ENCODE assay signal across 25 cellular contexts in genomic region chr7:46444266-46444665, GRCh38.
DNase-seq lines count a peak whose midpoint lies in the region; FAIRE-seq and TF ChIP-seq lines count a peak whose summit lies in the region.
"Had no signal": no experiment of that assay in that cellular context is flagged by ENCODE, and none has a peak within 500 bp of the region (broad histone marks: within the 10 kb centered on the region; RNA-seq: fewer than 3 reads in every experiment).

No MANE protein-coding gene starts in this region.

- H3K4me1 ChIP-seq in kidney (ENCODE audit: control insufficient read depth in 1 of 2, insufficient read depth in 1 of 2, low read depth in 1 of 2, low read length in 2 of 2) (no peaks in the 10 kb centered on the region), vagina (no peaks in the 10 kb centered on the region)
- H3K4me1 ChIP-seq: Caco-2, left ventricle myocardium inferior, tibial nerve had no signal

- TF ChIP-seq CTCF in kidney (IDR thresholded peaks at IDR 0.05; ENCODE audit: borderline replicate concordance, extremely low read depth, insufficient read depth): no peak
- TF ChIP-seq CTCF in vagina (IDR thresholded peaks at IDR 0.05): no peak
- no peak for TF ChIP-seq CTCF in dorsolateral prefrontal cortex (IDR thresholded peaks at IDR 0.05 in 54 of 56, conservative IDR thresholded peaks at IDR 0.05 in 2 of 56; ENCODE audit: low read depth in 1 of 56, partially characterized antibody in 56 of 56)

- H3K27ac ChIP-seq in kidney (ENCODE audit: low read depth in 2 of 2, low read length in 2 of 2) (no peak overlapping the region), vagina (no peak overlapping the region), dorsolateral prefrontal cortex (no peak overlapping the region)
- H3K27ac ChIP-seq: brain microvascular endothelial cell, left ventricle myocardium inferior, tibial nerve had no signal

- intact Hi-C loops in kidney (cut with DNase I): no loop called here
- intact Hi-C loops in vagina (cut with DNase I): no loop called here
- intact Hi-C loops in dorsolateral prefrontal cortex (cut with DNase I): no loop called here

- peak; percentile 19 for DNase-seq in Caki2 (ENCODE audit: low read depth)
- DNase-seq in GM03348 (ENCODE audit: low spot score): peak; percentile 7
- DNase-seq in RPMI7951 (ENCODE audit: low read depth): peak; percentile 73
- DNase-seq in glomerular visceral epithelial cell (ENCODE audit: extremely low spot score): peak; percentile 20
- no peak for DNase-seq in kidney
- DNase-seq in vagina (ENCODE audit: extremely low spot score in 2 of 2): no peak
- no peak for DNase-seq in dorsolateral prefrontal cortex
- DNase-seq: activated CD4-positive, alpha-beta T cell treated with anti-CD3 and anti-CD28 coated beads for 36 hours; activated naive CD4-positive, alpha-beta T cell treated with anti-CD3 and anti-CD28 coated beads, Interleukin-2, amount 10 ng/mL, durations not matched to agents 7 days and 5 days; amniotic stem cell; brain microvascular endothelial cell; Caco-2; DMS79 treated with DMSO at 0.1 percent for 48 hours; H9; left ventricle myocardium inferior; mesendoderm; NCI-H1105; NCI-H187; NCI-H2171 treated with DMSO at 0.1 percent for 48 hours; NCI-H510A treated with DMSO at 0.1 percent for 48 hours; SIG-M5; T-helper 9 cell had no signal

- H3K9me3 ChIP-seq in kidney (ENCODE audit: control insufficient read depth in 1 of 2, low read length in 2 of 2) (no peaks in the 10 kb centered on the region), vagina (no peaks in the 10 kb centered on the region)
- H3K9me3 ChIP-seq: Caco-2, left ventricle myocardium inferior had no signal

- H3K36me3 ChIP-seq in kidney (ENCODE audit: control insufficient read depth in 1 of 2, insufficient read depth in 2 of 2, low read length in 2 of 2) (no peaks in the 10 kb centered on the region), vagina (no peaks in the 10 kb centered on the region)
- H3K36me3 ChIP-seq: brain microvascular endothelial cell, left ventricle myocardium inferior, tibial nerve had no signal

- no peak for FAIRE-seq in kidney (lab: Jason Lieb, UNC)
- FAIRE-seq: endometrium, GM18507 had no signal

- H3K27me3 ChIP-seq in vagina (no peaks in the 10 kb centered on the region), dorsolateral prefrontal cortex (peaks cover 0 to 9% (median 0%) of the 10 kb centered on the region in 45 donors)
- H3K27me3 ChIP-seq: brain microvascular endothelial cell, tibial nerve had no signal

- no peak for TF ChIP-seq POLR2A in vagina (IDR thresholded peaks at IDR 0.05)

- no peak overlapping the region for H3K9ac ChIP-seq in kidney (ENCODE audit: low read length in 2 of 2)

- in situ Hi-C loops in Caki2 (cut with HindIII; ENCODE audit: low pct_unique_long_range_greater_than_20kb, low sequenced_read_pairs): no loop called here

- no peak overlapping the region for H3K4me3 ChIP-seq in kidney (ENCODE audit: low read length in 2 of 2)
- H3K4me3 ChIP-seq in vagina: no peak overlapping the region
- no peak overlapping the region for H3K4me3 ChIP-seq in dorsolateral prefrontal cortex
- H3K4me3 ChIP-seq: left ventricle myocardium inferior, tibial nerve had no signal

Comparison
In these comparisons a context has a peak if more than half of its experiments do, and no peak if none do; other contexts are left out.
1. DNase-seq: peak in Caki2 (single experiment), GM03348 (single experiment), RPMI7951 (single experiment) and glomerular visceral epithelial cell (single experiment); none in kidney (single experiment), vagina (0 of 2) and dorsolateral prefrontal cortex (0 of 10).